12 cellular contexts compared by ENCODE assay signal in the genomic region with DNA sequence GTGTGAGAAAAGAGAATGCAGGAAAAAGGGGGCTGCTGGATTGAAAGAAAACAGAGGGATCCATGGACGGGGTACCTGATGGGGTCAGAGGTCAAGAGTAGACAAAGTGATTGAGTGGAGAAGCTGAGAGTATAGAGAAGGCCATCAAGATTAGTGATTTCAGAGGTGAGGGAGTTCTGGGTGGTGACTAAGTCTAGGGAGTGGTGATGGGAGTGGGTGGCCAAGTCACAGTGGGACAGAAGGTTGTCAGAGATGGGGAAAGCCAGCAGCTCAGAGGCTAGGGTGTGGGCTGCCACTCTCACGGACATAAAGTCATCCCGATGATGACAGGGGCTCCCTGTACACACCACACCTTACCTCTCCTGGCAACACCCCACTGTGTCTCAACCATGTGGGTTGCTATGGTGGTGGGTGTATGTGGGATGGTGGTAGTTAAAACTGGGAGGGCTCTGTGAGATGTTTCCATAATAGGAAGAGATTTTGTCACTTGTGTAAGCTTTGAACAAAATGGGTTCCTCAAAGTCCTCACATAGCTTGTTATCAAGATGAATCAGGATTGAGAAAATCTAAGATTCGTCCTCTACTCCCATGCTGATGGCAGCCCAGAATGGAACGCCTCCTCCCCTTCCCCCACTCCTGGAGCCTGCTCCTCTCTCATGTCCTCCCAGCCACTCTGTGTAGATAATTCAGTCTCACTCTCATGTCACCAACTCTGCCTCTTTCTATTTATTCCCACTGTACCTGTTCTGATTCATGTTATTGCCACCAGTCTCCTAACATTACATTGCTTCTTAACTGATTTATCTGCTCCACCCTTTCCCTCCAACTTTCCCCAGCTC. TPM values are rescaled to one million over a fixed set of nuclear protein-coding genes. Genes with fewer than 3 reads are reported as not detected.
DNase-seq lines count a peak whose midpoint lies in the region; ATAC-seq lines count a peak whose summit lies in the region.
"Had no signal": no experiment of that assay in that cellular context is flagged by ENCODE, and none has a peak within 500 bp of the region (broad histone marks: within the 10 kb centered on the region; RNA-seq: fewer than 3 reads in every experiment).

No MANE protein-coding gene starts in this region.

- H3K4me3 ChIP-seq in CD4-positive, alpha-beta memory T cell (ENCODE audit: low read length in 2 of 2): no peak overlapping the region
- H3K4me3 ChIP-seq: skin epidermis had no signal

- H3K9me3 Mint-ChIP-seq in CD4-positive, alpha-beta memory T cell: no peaks in the 10 kb centered on the region
- H3K9me3 Mint-ChIP-seq in activated naive CD4-positive, alpha-beta T cell treated with anti-CD3 and anti-CD28 coated beads, Interleukin-2, amount 50 U/mL, for 72 hours: no peaks in the 10 kb centered on the region
- H3K9me3 Mint-ChIP-seq: CD4-positive, alpha-beta T cell had no signal

- peaks cover 0 to 10% (median 2%) of the 10 kb centered on the region in 4 donors for H3K4me1 Mint-ChIP-seq in CD4-positive, alpha-beta memory T cell

- peaks cover 4% of the 10 kb centered on the region for H3K4me1 ChIP-seq in CD4-positive, alpha-beta memory T cell (ENCODE audit: insufficient read depth, low read length)

- H3K27ac ChIP-seq in CD4-positive, alpha-beta memory T cell (ENCODE audit: low read depth, low read length): no peak overlapping the region

- no peak for DNase-seq in CD4-positive, alpha-beta memory T cell
- DNase-seq in activated naive CD4-positive, alpha-beta T cell treated with anti-CD3 and anti-CD28 coated beads, Interleukin-2, amount 50 U/mL, for 72 hours (ENCODE audit: low spot score in 2 of 2): peak; percentile 31 to 80
- peak; percentile 65 to 69 for DNase-seq in stimulated activated CD4-positive, alpha-beta T cell treated with anti-CD3 and anti-CD28 coated beads, Interleukin-2, amount 100 ng/mL, for 24 hours
- DNase-seq in NCI-H1092 treated with DMSO at 0.1 percent for 48 hours (lab: John Stamatoyannopoulos, UW) (no peak), inferior parietal cortex (ENCODE audit: extremely low spot score) (no peak)
- DNase-seq: amygdala; CD4-positive, alpha-beta T cell; NCI-H1694 treated with DMSO at 0.1 percent for 48 hours had no signal

- POLR2A ChIA-PET in CD4-positive, alpha-beta memory T cell (lab: Charles Lee; ENCODE audit: partially characterized antibody): no interaction called here

- no peaks in the 10 kb centered on the region for H3K27me3 ChIP-seq in CD4-positive, alpha-beta memory T cell (ENCODE audit: insufficient read depth, low read length)

- no peaks in the 10 kb centered on the region for H3K36me3 ChIP-seq in CD4-positive, alpha-beta memory T cell (ENCODE audit: insufficient read depth, low read length)

- no peaks in the 10 kb centered on the region for H3K27me3 Mint-ChIP-seq in CD4-positive, alpha-beta memory T cell
- H3K27me3 Mint-ChIP-seq: CD4-positive, alpha-beta T cell had no signal

- peak overlapping the region in 4 of 7 donors; percentile 2 to 75 (median 60) for H3K27ac Mint-ChIP-seq in CD4-positive, alpha-beta memory T cell
- peak overlapping the region; percentile 69 to 84 for H3K27ac Mint-ChIP-seq in activated naive CD4-positive, alpha-beta T cell treated with anti-CD3 and anti-CD28 coated beads, Interleukin-2, amount 50 U/mL, for 72 hours
- H3K27ac Mint-ChIP-seq: CD4-positive, alpha-beta T cell had no signal

- H3K36me3 Mint-ChIP-seq in CD4-positive, alpha-beta memory T cell: no peaks in the 10 kb centered on the region
- no peaks in the 10 kb centered on the region for H3K36me3 Mint-ChIP-seq in activated naive CD4-positive, alpha-beta T cell treated with anti-CD3 and anti-CD28 coated beads, Interleukin-2, amount 50 U/mL, for 72 hours

- no peaks in the 10 kb centered on the region for H3K9me3 ChIP-seq in CD4-positive, alpha-beta memory T cell (ENCODE audit: control insufficient read depth in 1 of 2, low read length in 2 of 2)

- intact Hi-C loops in CD4-positive, alpha-beta memory T cell (cut with micrococcal nuclease): no loop called here

- CTCF ChIA-PET in CD4-positive, alpha-beta memory T cell (lab: Charles Lee; ENCODE audit: partially characterized antibody): no interaction called here

- ATAC-seq in HG03039 (IDR thresholded peaks at IDR 0.05; ENCODE audit: unreplicated experiment): peak; percentile 47
- ATAC-seq in activated naive CD4-positive, alpha-beta T cell treated with anti-CD3 and anti-CD28 coated beads, Interleukin-2, amount 50 U/mL, for 72 hours: peak; percentile 92 to 94
- no peak for ATAC-seq in HG02588 (IDR thresholded peaks at IDR 0.05; ENCODE audit: unreplicated experiment)
- no peak for ATAC-seq in GM18498 (IDR thresholded peaks at IDR 0.05; ENCODE audit: unreplicated experiment)

- H3K4me3 Mint-ChIP-seq in CD4-positive, alpha-beta memory T cell: no peak overlapping the region
- H3K4me3 Mint-ChIP-seq: CD4-positive, alpha-beta T cell had no signal

RNA-seq across cellular contexts. Expression of a gene that starts 20.3 kb away (rescaled TPM):
- total RNA-seq in CD4-positive, alpha-beta memory T cell: 10 to 100 TPM; 10.3 to 13.9 TPM
- polyA plus RNA-seq in CD4-positive, alpha-beta memory T cell: 10 to 100 TPM in 1 of 2 donors, 1 to 10 TPM in 1; 5.0 to 12.5 TPM
- 10 to 100 TPM; 13.7 to 19.9 TPM for total RNA-seq in activated naive CD4-positive, alpha-beta T cell treated with anti-CD3 and anti-CD28 coated beads, Interleukin-2, amount 50 U/mL, for 72 hours

Comparison
In these comparisons a context has a peak if more than half of its experiments do, and no peak if none do; other contexts are left out.
1. DNase-seq: peak in activated naive CD4-positive, alpha-beta T cell treated with anti-CD3 and anti-CD28 coated beads, Interleukin-2, amount 50 U/mL, for 72 hours (2 of 2) and stimulated activated CD4-positive, alpha-beta T cell treated with anti-CD3 and anti-CD28 coated beads, Interleukin-2, amount 100 ng/mL, for 24 hours (2 of 2); none in CD4-positive, alpha-beta memory T cell (0 of 5), NCI-H1092 treated with DMSO at 0.1 percent for 48 hours (single experiment) and inferior parietal cortex (single experiment).
2. ATAC-seq: peak in HG03039 (single experiment) and activated naive CD4-positive, alpha-beta T cell treated with anti-CD3 and anti-CD28 coated beads, Interleukin-2, amount 50 U/mL, for 72 hours (2 of 2); none in HG02588 (single experiment) and GM18498 (single experiment).